In the genomic region with DNA sequence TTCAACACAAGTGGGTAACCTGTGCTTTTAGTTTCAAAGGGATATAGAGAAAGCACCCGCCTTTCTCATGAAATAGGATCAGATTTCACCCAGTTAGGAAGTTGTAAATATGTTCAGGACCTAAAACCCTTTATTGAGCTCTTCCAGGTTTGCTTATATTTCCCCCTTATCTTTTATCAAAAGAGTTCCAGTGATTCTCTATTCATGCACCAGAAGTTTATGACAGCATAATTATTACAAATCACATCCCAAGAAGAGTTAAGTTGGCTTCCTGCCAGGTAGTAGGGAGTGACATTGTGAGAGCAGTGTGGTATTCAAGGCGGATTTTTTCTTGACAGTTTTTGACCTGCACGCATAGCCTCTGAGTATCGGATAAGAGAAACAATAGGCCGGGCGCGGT, we compare ENCODE assay signal across 22 cellular contexts.
DNase-seq lines count a peak whose midpoint lies in the region; ATAC-seq and TF ChIP-seq lines count a peak whose summit lies in the region.
"Had no signal": no experiment of that assay in that cellular context is flagged by ENCODE, and none has a peak within 500 bp of the region (broad histone marks: within the 10 kb centered on the region; RNA-seq: fewer than 3 reads in every experiment).

No MANE protein-coding gene starts in this region.

- H2BK12ac ChIP-seq in trophoblast cell (ENCODE audit: low read length): no peak overlapping the region

- H4K91ac ChIP-seq in trophoblast cell (ENCODE audit: low read depth, low read length): no peak overlapping the region

- H2AFZ ChIP-seq in trophoblast cell (ENCODE audit: insufficient read depth, low read length, poor library complexity): no peak overlapping the region

- no peaks in the 10 kb centered on the region for H3K27me3 Mint-ChIP-seq in nephron progenitor cell (ENCODE audit: low read depth, poor library complexity)

- peak; percentile 64 for DNase-seq in DMS79 (lab: John Stamatoyannopoulos, UW)
- DNase-seq in NCI-H146 (lab: John Stamatoyannopoulos, UW): peak; percentile 98
- DNase-seq in NCI-H748 treated with DMSO at 0.1 percent for 48 hours (lab: John Stamatoyannopoulos, UW): peak; percentile 98
- no peak for DNase-seq in nephron progenitor cell
- DNase-seq in MG63: no peak
- DNase-seq in AG08395 (ENCODE audit: low spot score): no peak
- DNase-seq in psoas muscle: no peak
- DNase-seq in trophoblast cell: no peak
- DNase-seq: activated CD4-positive, alpha-beta T cell treated with anti-CD3 and anti-CD28 coated beads for 48 hours; activated effector memory CD4-positive, alpha-beta T cell treated with Interleukin-2 at 50 U/mL for 16 hours; foreskin melanocyte; left ventricle myocardium inferior; NCI-H1048; sigmoid colon; stimulated activated naive CD4-positive, alpha-beta T cell treated with Interleukin-2 at 50 U/mL for 16 hours had no signal

- H3K4me1 Mint-ChIP-seq in nephron progenitor cell: peaks cover 57% of the 10 kb centered on the region

- intact Hi-C loops in psoas muscle (cut with DNase I): no loop called here

- no peak overlapping the region for H3K23ac ChIP-seq in trophoblast cell (ENCODE audit: low read length)

- no peak overlapping the region for H2BK5ac ChIP-seq in trophoblast cell (ENCODE audit: low read depth, low read length, poor library complexity)

- H3K14ac ChIP-seq in trophoblast cell (ENCODE audit: low read length): no peak overlapping the region

- 89 to 97% (median 94%) methylated on average over 7 of the region's 7 CpGs for WGBS in psoas muscle, 3 donors
- no CpG with 5 or more reads among the region's 7 CpGs for WGBS in trophoblast cell (ENCODE audit: extremely low coverage, insufficient coverage, insufficient read length)

- H3K4me3 Mint-ChIP-seq in nephron progenitor cell: peak overlapping the region; percentile 51

- H3K4me3 ChIP-seq in MG63 (no peak overlapping the region), psoas muscle (no peak overlapping the region), trophoblast cell (ENCODE audit: low read depth, low read length) (no peak overlapping the region)
- H3K4me3 ChIP-seq: cardiac muscle cell, HAP-1, left ventricle myocardium inferior, sigmoid colon, SK-N-MC, tibial nerve had no signal

- no peaks in the 10 kb centered on the region for H3K79me1 ChIP-seq in trophoblast cell (ENCODE audit: low read length)

- H3K4me1 ChIP-seq in psoas muscle: no peaks in the 10 kb centered on the region
- H3K4me1 ChIP-seq in trophoblast cell (ENCODE audit: control insufficient read depth in 1 of 2, insufficient read depth in 2 of 2, low read length in 2 of 2): no peaks in the 10 kb centered on the region

- H3K9me3 ChIP-seq in MG63: no peaks in the 10 kb centered on the region
- H3K9me3 ChIP-seq in psoas muscle: no peaks in the 10 kb centered on the region
- H3K9me3 ChIP-seq in trophoblast cell (ENCODE audit: insufficient read depth, low read depth, low read length): no peaks in the 10 kb centered on the region
- H3K9me3 ChIP-seq: HAP-1, left ventricle myocardium inferior, sigmoid colon, tibial nerve had no signal

- H3K9me3 Mint-ChIP-seq in nephron progenitor cell: no peaks in the 10 kb centered on the region

- H3K79me2 ChIP-seq in trophoblast cell (ENCODE audit: control insufficient read depth, insufficient read depth, low read length, poor library complexity): no peaks in the 10 kb centered on the region

- H3K36me3 ChIP-seq in MG63 (peaks cover 23% of the 10 kb centered on the region), psoas muscle (ENCODE audit: insufficient read depth in 1 of 2, low read depth in 1 of 2) (peaks cover 0 to 8% of the 10 kb centered on the region in 2 donors), trophoblast cell (ENCODE audit: control insufficient read depth in 1 of 2, insufficient read depth in 2 of 2, low read length in 2 of 2) (peaks cover 23 to 30% of the 10 kb centered on the region in 2 experiments)

- H3K27me3 ChIP-seq in MG63: no peaks in the 10 kb centered on the region
- no peaks in the 10 kb centered on the region for H3K27me3 ChIP-seq in psoas muscle (ENCODE audit: insufficient read depth in 3 of 3, low read length in 2 of 3)
- H3K27me3 ChIP-seq in trophoblast cell (ENCODE audit: insufficient read depth, low read length): no peaks in the 10 kb centered on the region
- H3K27me3 ChIP-seq: cardiac muscle cell, sigmoid colon, tibial nerve had no signal

- no peak for ATAC-seq in psoas muscle
- ATAC-seq: Panc1 had no signal

- H3K27ac Mint-ChIP-seq in nephron progenitor cell: peak overlapping the region; percentile 87

- H4K8ac ChIP-seq in trophoblast cell (ENCODE audit: low read depth, low read length): no peak overlapping the region

- no peak overlapping the region for H3K4ac ChIP-seq in trophoblast cell (ENCODE audit: low read depth, low read length)

- H4K12ac ChIP-seq in trophoblast cell (ENCODE audit: low read depth, low read length): no peak overlapping the region

- H2AK5ac ChIP-seq in trophoblast cell (ENCODE audit: low read length): no peak overlapping the region

- H3K18ac ChIP-seq in trophoblast cell (ENCODE audit: low read length): no peak overlapping the region

- TF ChIP-seq CTCF in nephron progenitor cell (IDR thresholded peaks at IDR 0.05) (no peak), psoas muscle (IDR thresholded peaks at IDR 0.05) (no peak)

- peaks cover 92% of the 10 kb centered on the region for H3K36me3 Mint-ChIP-seq in nephron progenitor cell (ENCODE audit: low read depth)

- H3K4me2 ChIP-seq in trophoblast cell (ENCODE audit: low read length): no peak overlapping the region

- no peak overlapping the region for H3K9ac ChIP-seq in trophoblast cell (ENCODE audit: low read length)

- H2BK120ac ChIP-seq in trophoblast cell (ENCODE audit: insufficient read depth, low read length, poor library complexity): no peak overlapping the region

- H3K27ac ChIP-seq in psoas muscle (no peak overlapping the region), trophoblast cell (ENCODE audit: low read depth, low read length) (no peak overlapping the region)
- H3K27ac ChIP-seq: cardiac muscle cell, epithelial cell of prostate, HL-60, left ventricle myocardium inferior, sigmoid colon, SK-N-MC, tibial nerve had no signal

Comparison
In these comparisons a context has a peak if more than half of its experiments do, and no peak if none do; other contexts are left out.
1. DNase-seq: peak in DMS79 (single experiment), NCI-H146 (single experiment) and NCI-H748 treated with DMSO at 0.1 percent for 48 hours (single experiment); none in nephron progenitor cell (single experiment), MG63 (single experiment), AG08395 (single experiment), psoas muscle (0 of 2) and trophoblast cell (0 of 2).